19 cellular contexts compared by ENCODE assay signal in genomic region chr7:33177876-33178275, GRCh38. TPM values are rescaled to one million over a fixed set of nuclear protein-coding genes. Genes with fewer than 3 reads are reported as not detected.
DNase-seq lines count a peak whose midpoint lies in the region; ATAC-seq and TF ChIP-seq lines count a peak whose summit lies in the region.
"Had no signal": no experiment of that assay in that cellular context is flagged by ENCODE, and none has a peak within 500 bp of the region (broad histone marks: within the 10 kb centered on the region; RNA-seq: fewer than 3 reads in every experiment).

No MANE protein-coding gene starts in this region.

- no peak for TF ChIP-seq CTCF in activated CD8-positive, alpha-beta T cell treated with anti-CD3 and anti-CD28 coated beads for 36 hours (IDR thresholded peaks at IDR 0.05)

- no peak for DNase-seq in activated naive CD8-positive, alpha-beta T cell treated with anti-CD3 and anti-CD28 coated beads, Interleukin-2, amount 10 ng/mL, durations not matched to agents 7 days and 5 days
- DNase-seq in activated naive CD8-positive, alpha-beta T cell treated with anti-CD3 and anti-CD28 coated beads for 36 hours: no peak
- no peak for DNase-seq in activated CD8-positive, alpha-beta T cell treated with anti-CD3 and anti-CD28 coated beads for 36 hours
- no peak for DNase-seq in activated naive CD8-positive, alpha-beta T cell treated with anti-CD3 and anti-CD28 coated beads, Interleukin-2, amount 50 U/mL, for 24 hours
- DNase-seq in stimulated activated effector memory CD8-positive, alpha-beta T cell treated with anti-CD3 and anti-CD28 coated beads, Interleukin-12 subunit alpha, Interleukin-12 subunit beta, amount 100 ng/mL, for 72 hours (ENCODE audit: low spot score in 2 of 2): no peak
- DNase-seq in LoVo (ENCODE audit: low spot score) (no peak), left cardiac atrium (no peak)
- DNase-seq: ACHN; BE2C; Caco-2; CD4-positive, alpha-beta T cell; DMS79 treated with DMSO at 0.1 percent for 48 hours; GF-D8; HFFc6 had no signal

- H3K36me3 Mint-ChIP-seq in activated naive CD8-positive, alpha-beta T cell treated with anti-CD3 and anti-CD28 coated beads, Interleukin-2, amount 10 ng/mL, durations not matched to agents 7 days and 5 days: peaks cover 4% of the 10 kb centered on the region
- peaks cover 31% of the 10 kb centered on the region for H3K36me3 Mint-ChIP-seq in activated naive CD8-positive, alpha-beta T cell treated with anti-CD3 and anti-CD28 coated beads for 36 hours
- peaks cover 12% of the 10 kb centered on the region for H3K36me3 Mint-ChIP-seq in activated CD8-positive, alpha-beta T cell treated with anti-CD3 and anti-CD28 coated beads for 36 hours (ENCODE audit: low read depth)
- H3K36me3 Mint-ChIP-seq in activated naive CD8-positive, alpha-beta T cell treated with anti-CD3 and anti-CD28 coated beads, Interleukin-2, amount 50 U/mL, for 24 hours (ENCODE audit: low read depth): peaks cover 21% of the 10 kb centered on the region
- peaks cover 8% of the 10 kb centered on the region for H3K36me3 Mint-ChIP-seq in stimulated activated effector memory CD8-positive, alpha-beta T cell treated with anti-CD3 and anti-CD28 coated beads, Interleukin-12 subunit alpha, Interleukin-12 subunit beta, amount 100 ng/mL, for 72 hours

- POLR2A ChIA-PET in activated naive CD8-positive, alpha-beta T cell treated with anti-CD3 and anti-CD28 coated beads, Interleukin-2, amount 10 ng/mL, durations not matched to agents 7 days and 5 days (lab: Charles Lee): no interaction called here
- POLR2A ChIA-PET in activated CD8-positive, alpha-beta T cell treated with anti-CD3 and anti-CD28 coated beads for 36 hours (lab: Charles Lee): interaction anchor here (0.7 kb wide), 1 partner anchor 252 kb away, joined by 3 read pairs; no protein-coding TSS in a partner anchor

- no peak overlapping the region for H3K4me3 Mint-ChIP-seq in activated naive CD8-positive, alpha-beta T cell treated with anti-CD3 and anti-CD28 coated beads, Interleukin-2, amount 10 ng/mL, durations not matched to agents 7 days and 5 days
- no peak overlapping the region for H3K4me3 Mint-ChIP-seq in activated naive CD8-positive, alpha-beta T cell treated with anti-CD3 and anti-CD28 coated beads for 36 hours
- no peak overlapping the region for H3K4me3 Mint-ChIP-seq in activated CD8-positive, alpha-beta T cell treated with anti-CD3 and anti-CD28 coated beads for 36 hours
- no peak overlapping the region for H3K4me3 Mint-ChIP-seq in activated naive CD8-positive, alpha-beta T cell treated with anti-CD3 and anti-CD28 coated beads, Interleukin-2, amount 50 U/mL, for 24 hours
- H3K4me3 Mint-ChIP-seq in stimulated activated effector memory CD8-positive, alpha-beta T cell treated with anti-CD3 and anti-CD28 coated beads, Interleukin-12 subunit alpha, Interleukin-12 subunit beta, amount 100 ng/mL, for 72 hours: no peak overlapping the region
- H3K4me3 Mint-ChIP-seq: CD4-positive, alpha-beta T cell; GM23338; HFFc6; IgD-negative memory B cell had no signal

- no peak overlapping the region for H3K27ac Mint-ChIP-seq in activated naive CD8-positive, alpha-beta T cell treated with anti-CD3 and anti-CD28 coated beads, Interleukin-2, amount 10 ng/mL, durations not matched to agents 7 days and 5 days
- H3K27ac Mint-ChIP-seq in activated naive CD8-positive, alpha-beta T cell treated with anti-CD3 and anti-CD28 coated beads for 36 hours: no peak overlapping the region
- H3K27ac Mint-ChIP-seq in activated CD8-positive, alpha-beta T cell treated with anti-CD3 and anti-CD28 coated beads for 36 hours: no peak overlapping the region
- H3K27ac Mint-ChIP-seq in activated naive CD8-positive, alpha-beta T cell treated with anti-CD3 and anti-CD28 coated beads, Interleukin-2, amount 50 U/mL, for 24 hours: no peak overlapping the region
- no peak overlapping the region for H3K27ac Mint-ChIP-seq in stimulated activated effector memory CD8-positive, alpha-beta T cell treated with anti-CD3 and anti-CD28 coated beads, Interleukin-12 subunit alpha, Interleukin-12 subunit beta, amount 100 ng/mL, for 72 hours
- H3K27ac Mint-ChIP-seq: CD4-positive, alpha-beta T cell; GM23338; HFFc6; IgD-negative memory B cell had no signal

- ATAC-seq in activated naive CD8-positive, alpha-beta T cell treated with anti-CD3 and anti-CD28 coated beads, Interleukin-2, amount 10 ng/mL, durations not matched to agents 7 days and 5 days (ENCODE audit: low read depth): peak; percentile 63
- peak; percentile 68 for ATAC-seq in activated CD8-positive, alpha-beta T cell treated with anti-CD3 and anti-CD28 coated beads for 36 hours
- peak; percentile 61 for ATAC-seq in activated naive CD8-positive, alpha-beta T cell treated with anti-CD3 and anti-CD28 coated beads, Interleukin-2, amount 50 U/mL, for 24 hours
- peak; percentile 31 for ATAC-seq in stimulated activated effector memory CD8-positive, alpha-beta T cell treated with anti-CD3 and anti-CD28 coated beads, Interleukin-12 subunit alpha, Interleukin-12 subunit beta, amount 100 ng/mL, for 72 hours
- ATAC-seq in HG03095 (IDR thresholded peaks at IDR 0.05; ENCODE audit: unreplicated experiment) (no peak), left cardiac atrium (no peak)
- ATAC-seq: GM23338, HCT116, HepG2 had no signal

- H3K4me1 Mint-ChIP-seq in activated naive CD8-positive, alpha-beta T cell treated with anti-CD3 and anti-CD28 coated beads, Interleukin-2, amount 10 ng/mL, durations not matched to agents 7 days and 5 days: no peaks in the 10 kb centered on the region
- peaks cover 4% of the 10 kb centered on the region for H3K4me1 Mint-ChIP-seq in activated naive CD8-positive, alpha-beta T cell treated with anti-CD3 and anti-CD28 coated beads for 36 hours
- H3K4me1 Mint-ChIP-seq in activated CD8-positive, alpha-beta T cell treated with anti-CD3 and anti-CD28 coated beads for 36 hours (ENCODE audit: low read depth): peaks cover 5% of the 10 kb centered on the region
- peaks cover 3% of the 10 kb centered on the region for H3K4me1 Mint-ChIP-seq in activated naive CD8-positive, alpha-beta T cell treated with anti-CD3 and anti-CD28 coated beads, Interleukin-2, amount 50 U/mL, for 24 hours
- H3K4me1 Mint-ChIP-seq in stimulated activated effector memory CD8-positive, alpha-beta T cell treated with anti-CD3 and anti-CD28 coated beads, Interleukin-12 subunit alpha, Interleukin-12 subunit beta, amount 100 ng/mL, for 72 hours: no peaks in the 10 kb centered on the region
- H3K4me1 Mint-ChIP-seq: GM23338, IgD-negative memory B cell had no signal

- peaks cover 6% of the 10 kb centered on the region for H3K9me3 Mint-ChIP-seq in activated naive CD8-positive, alpha-beta T cell treated with anti-CD3 and anti-CD28 coated beads, Interleukin-2, amount 10 ng/mL, durations not matched to agents 7 days and 5 days
- H3K9me3 Mint-ChIP-seq in activated naive CD8-positive, alpha-beta T cell treated with anti-CD3 and anti-CD28 coated beads for 36 hours: peaks cover 15% of the 10 kb centered on the region
- peaks cover 5% of the 10 kb centered on the region for H3K9me3 Mint-ChIP-seq in activated CD8-positive, alpha-beta T cell treated with anti-CD3 and anti-CD28 coated beads for 36 hours
- H3K9me3 Mint-ChIP-seq in activated naive CD8-positive, alpha-beta T cell treated with anti-CD3 and anti-CD28 coated beads, Interleukin-2, amount 50 U/mL, for 24 hours: no peaks in the 10 kb centered on the region
- no peaks in the 10 kb centered on the region for H3K9me3 Mint-ChIP-seq in stimulated activated effector memory CD8-positive, alpha-beta T cell treated with anti-CD3 and anti-CD28 coated beads, Interleukin-12 subunit alpha, Interleukin-12 subunit beta, amount 100 ng/mL, for 72 hours

- CTCF ChIA-PET in activated CD8-positive, alpha-beta T cell treated with anti-CD3 and anti-CD28 coated beads for 36 hours (lab: Charles Lee): interaction anchor here (0.7 kb wide), 1 partner anchor 376 kb away, joined by 3 read pairs; no protein-coding TSS in a partner anchor

- no peaks in the 10 kb centered on the region for H3K27me3 Mint-ChIP-seq in activated naive CD8-positive, alpha-beta T cell treated with anti-CD3 and anti-CD28 coated beads, Interleukin-2, amount 10 ng/mL, durations not matched to agents 7 days and 5 days
- H3K27me3 Mint-ChIP-seq in activated naive CD8-positive, alpha-beta T cell treated with anti-CD3 and anti-CD28 coated beads for 36 hours: no peaks in the 10 kb centered on the region
- H3K27me3 Mint-ChIP-seq in activated CD8-positive, alpha-beta T cell treated with anti-CD3 and anti-CD28 coated beads for 36 hours: no peaks in the 10 kb centered on the region
- no peaks in the 10 kb centered on the region for H3K27me3 Mint-ChIP-seq in activated naive CD8-positive, alpha-beta T cell treated with anti-CD3 and anti-CD28 coated beads, Interleukin-2, amount 50 U/mL, for 24 hours
- H3K27me3 Mint-ChIP-seq: CD4-positive, alpha-beta T cell; IgD-negative memory B cell had no signal

- intact Hi-C loops in activated CD8-positive, alpha-beta T cell treated with anti-CD3 and anti-CD28 coated beads for 36 hours (cut with micrococcal nuclease): no loop called here
- intact Hi-C loops in left cardiac atrium (cut with DNase I): no loop called here

RNA-seq across cellular contexts. Expression of gene BBS9, which starts 48.5 kb away (rescaled TPM):
- total RNA-seq in activated naive CD8-positive, alpha-beta T cell treated with anti-CD3 and anti-CD28 coated beads, Interleukin-2, amount 10 ng/mL, durations not matched to agents 7 days and 5 days: 10 to 100 TPM; 13.7 to 17.2 TPM
- total RNA-seq in activated naive CD8-positive, alpha-beta T cell treated with anti-CD3 and anti-CD28 coated beads for 36 hours: 1 to 10 TPM; 4.3 to 5.9 TPM
- total RNA-seq in activated CD8-positive, alpha-beta T cell treated with anti-CD3 and anti-CD28 coated beads for 36 hours: 1 to 10 TPM; 6.0 to 7.7 TPM
- total RNA-seq in left cardiac atrium: 10 to 100 TPM in 1 of 2 donors, 1 to 10 TPM in 1; 9.6 to 14.1 TPM

Comparison
In these comparisons a context has a peak if more than half of its experiments do, and no peak if none do; other contexts are left out.
1. ATAC-seq: peak in activated naive CD8-positive, alpha-beta T cell treated with anti-CD3 and anti-CD28 coated beads, Interleukin-2, amount 10 ng/mL, durations not matched to agents 7 days and 5 days (single experiment), activated CD8-positive, alpha-beta T cell treated with anti-CD3 and anti-CD28 coated beads for 36 hours (single experiment), activated naive CD8-positive, alpha-beta T cell treated with anti-CD3 and anti-CD28 coated beads, Interleukin-2, amount 50 U/mL, for 24 hours (single experiment) and stimulated activated effector memory CD8-positive, alpha-beta T cell treated with anti-CD3 and anti-CD28 coated beads, Interleukin-12 subunit alpha, Interleukin-12 subunit beta, amount 100 ng/mL, for 72 hours (single experiment); none in HG03095 (single experiment) and left cardiac atrium (0 of 2).